ENCODE assay signal across 8 cellular contexts in the genomic region with DNA sequence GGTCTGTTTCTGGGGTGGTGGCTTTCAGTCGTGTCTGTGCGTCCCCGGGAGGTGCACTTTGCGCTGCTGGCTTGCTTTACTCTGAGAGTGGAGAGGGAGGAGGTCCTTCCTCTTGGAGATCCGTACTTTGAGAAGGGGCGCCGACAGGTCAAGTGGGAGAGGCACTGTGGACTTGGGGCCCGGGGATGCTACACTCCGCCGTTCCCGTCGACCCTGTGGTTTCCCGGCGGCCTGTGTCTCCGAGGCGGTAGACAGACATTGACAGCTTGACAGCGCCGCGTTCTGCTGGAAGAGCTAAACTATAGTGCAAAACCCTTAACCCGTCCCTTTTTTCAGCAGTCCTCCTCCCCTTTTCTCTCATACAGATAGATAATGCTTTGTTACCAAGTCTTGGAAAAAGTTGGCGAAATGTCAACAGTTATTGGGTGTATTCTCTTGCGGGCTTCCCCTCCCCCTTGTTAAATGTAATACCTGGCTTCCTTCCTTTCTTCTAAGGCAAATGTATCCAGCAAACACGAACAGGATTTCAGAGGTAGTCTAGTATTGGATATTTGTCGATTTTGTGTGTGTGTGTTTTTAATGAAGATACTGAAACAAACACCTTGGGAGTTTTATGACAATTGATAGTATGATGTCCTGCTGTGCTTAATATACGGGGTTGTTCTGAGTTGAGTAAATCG. TPM values are rescaled to one million over a fixed set of nuclear protein-coding genes. Genes with fewer than 3 reads are reported as not detected.
DNase-seq lines count a peak whose midpoint lies in the region; ATAC-seq and TF ChIP-seq lines count a peak whose summit lies in the region.

No MANE protein-coding gene starts in this region.

- H3K4me2 ChIP-seq in GM23248 (ENCODE audit: unreplicated experiment), result peak overlapping the region; percentile 74

- H3K4me1 ChIP-seq in GM23248 (ENCODE audit: insufficient read depth), result peaks cover 73% of the 10 kb centered on the region

- peaks cover 64% of the 10 kb centered on the region for H3K36me3 ChIP-seq in GM23248 (ENCODE audit: low read depth)

- no peak for ATAC-seq in natural killer cell treated with Interleukin-12 subunit alpha and Interleukin-12 subunit beta and Interleukin-15 and Interleukin-18, amount 100 ng/mL, for 72 hours
- ATAC-seq in HG02840 (IDR thresholded peaks at IDR 0.05; ENCODE audit: low FRiP score, unreplicated experiment), result no peak

- peaks cover 92% of the 10 kb centered on the region for H3F3A ChIP-seq in GM23248 (ENCODE audit: insufficient read depth)

- H3K27me3 ChIP-seq in AG04450 (ENCODE audit: control insufficient read depth, insufficient read depth, low read length), result no peaks in the 10 kb centered on the region
- H3K27me3 ChIP-seq in GM23248 (replicated peaks; ENCODE audit: insufficient read depth), result no peaks in the 10 kb centered on the region

- H3K36me3 Mint-ChIP-seq in activated T-helper 1 cell treated with anti-CD3 and anti-CD28 coated beads, Interleukin-12 subunit alpha, Interleukin-12 subunit beta, Interleukin-2, Interleukin-4 antibody, amounts not matched to agents 30 ng/mL and 10 ng/mL and 1 ng/mL, durations not matched to agents 14 hours and 24 hours and 36 hours (ENCODE audit: low read depth), result no peaks in the 10 kb centered on the region
- H3K36me3 Mint-ChIP-seq in natural killer cell treated with Interleukin-12 subunit alpha and Interleukin-12 subunit beta and Interleukin-15 and Interleukin-18, amount 100 ng/mL, for 72 hours, result no peaks in the 10 kb centered on the region

- peak overlapping the region; percentile 92 for H3K4me3 Mint-ChIP-seq in activated T-helper 1 cell treated with anti-CD3 and anti-CD28 coated beads, Interleukin-12 subunit alpha, Interleukin-12 subunit beta, Interleukin-2, Interleukin-4 antibody, amounts not matched to agents 30 ng/mL and 10 ng/mL and 1 ng/mL, durations not matched to agents 14 hours and 24 hours and 36 hours
- peak overlapping the region; percentile 95 for H3K4me3 Mint-ChIP-seq in natural killer cell treated with Interleukin-12 subunit alpha and Interleukin-12 subunit beta and Interleukin-15 and Interleukin-18, amount 100 ng/mL, for 72 hours

- in situ Hi-C loops in GM23248 (cut with MboI), result no loop called here

- H3K27me3 Mint-ChIP-seq in activated T-helper 1 cell treated with anti-CD3 and anti-CD28 coated beads, Interleukin-12 subunit alpha, Interleukin-12 subunit beta, Interleukin-2, Interleukin-4 antibody, amounts not matched to agents 30 ng/mL and 10 ng/mL and 1 ng/mL, durations not matched to agents 14 hours and 24 hours and 36 hours (ENCODE audit: insufficient read depth), result peaks cover 48% of the 10 kb centered on the region
- peaks cover 26 to 35% of the 10 kb centered on the region in 2 donors for H3K27me3 Mint-ChIP-seq in natural killer cell treated with Interleukin-12 subunit alpha and Interleukin-12 subunit beta and Interleukin-15 and Interleukin-18, amount 100 ng/mL, for 72 hours

- H3K4me1 Mint-ChIP-seq in activated T-helper 1 cell treated with anti-CD3 and anti-CD28 coated beads, Interleukin-12 subunit alpha, Interleukin-12 subunit beta, Interleukin-2, Interleukin-4 antibody, amounts not matched to agents 30 ng/mL and 10 ng/mL and 1 ng/mL, durations not matched to agents 14 hours and 24 hours and 36 hours (ENCODE audit: low read depth), result peaks cover 20% of the 10 kb centered on the region
- peaks cover 22 to 31% of the 10 kb centered on the region in 2 donors for H3K4me1 Mint-ChIP-seq in natural killer cell treated with Interleukin-12 subunit alpha and Interleukin-12 subunit beta and Interleukin-15 and Interleukin-18, amount 100 ng/mL, for 72 hours (ENCODE audit: low read depth in 2 of 2)

- POLR2A ChIA-PET in AG04450 (lab: Yijun Ruan, JAX), result interaction anchor here (1.1 to 3.1 kb wide), 9 partner anchors 8 to 154 kb away, joined by 3 to 21 read pairs (median 10); a partner anchor contains a TSS

- peak overlapping the region; percentile 61 for H3K27ac Mint-ChIP-seq in activated T-helper 1 cell treated with anti-CD3 and anti-CD28 coated beads, Interleukin-12 subunit alpha, Interleukin-12 subunit beta, Interleukin-2, Interleukin-4 antibody, amounts not matched to agents 30 ng/mL and 10 ng/mL and 1 ng/mL, durations not matched to agents 14 hours and 24 hours and 36 hours
- H3K27ac Mint-ChIP-seq in natural killer cell treated with Interleukin-12 subunit alpha and Interleukin-12 subunit beta and Interleukin-15 and Interleukin-18, amount 100 ng/mL, for 72 hours, result peak overlapping the region; percentile 64 to 72

- no peak overlapping the region for H2AFZ ChIP-seq in GM23248

- TF ChIP-seq CTCF in AG04450 (IDR thresholded peaks at IDR 0.05; ENCODE audit: low read depth, low read length) (no peak), fibroblast of the aortic adventitia (IDR thresholded peaks at IDR 0.05; ENCODE audit: insufficient read depth, low read length) (no peak)

- DNase-seq in AG04450 (ENCODE audit: low read depth, low spot score), result no peak
- DNase-seq in GM23248, result peak; percentile 75
- DNase-seq in NOMO-1 treated with dmso at 0.1 percent for 144 hours (lab: John Stamatoyannopoulos, UW; ENCODE audit: unreplicated experiment), result peak; percentile 16
- DNase-seq in activated T-helper 1 cell treated with anti-CD3 and anti-CD28 coated beads, Interleukin-12 subunit alpha, Interleukin-12 subunit beta, Interleukin-2, Interleukin-4 antibody, amounts not matched to agents 30 ng/mL and 10 ng/mL and 1 ng/mL, durations not matched to agents 14 hours and 24 hours and 36 hours (ENCODE audit: low spot score), result peak; percentile 14
- DNase-seq in fibroblast of the aortic adventitia (ENCODE audit: low read depth), result peak; percentile 71
- DNase-seq in natural killer cell treated with Interleukin-12 subunit alpha and Interleukin-12 subunit beta and Interleukin-15 and Interleukin-18, amount 100 ng/mL, for 72 hours (ENCODE audit: low spot score), result no peak
- DNase-seq in ureter (ENCODE audit: low spot score), result peak; percentile 66

- no peaks in the 10 kb centered on the region for H3K9me3 Mint-ChIP-seq in activated T-helper 1 cell treated with anti-CD3 and anti-CD28 coated beads, Interleukin-12 subunit alpha, Interleukin-12 subunit beta, Interleukin-2, Interleukin-4 antibody, amounts not matched to agents 30 ng/mL and 10 ng/mL and 1 ng/mL, durations not matched to agents 14 hours and 24 hours and 36 hours
- H3K9me3 Mint-ChIP-seq in natural killer cell treated with Interleukin-12 subunit alpha and Interleukin-12 subunit beta and Interleukin-15 and Interleukin-18, amount 100 ng/mL, for 72 hours, result no peaks in the 10 kb centered on the region

- no peaks in the 10 kb centered on the region; the same call in 1 of the 2 replicates for H4K20me1 ChIP-seq in GM23248 (ENCODE audit: insufficient read depth)

- H3K9me2 ChIP-seq in GM23248 (ENCODE audit: insufficient read depth), result no peaks in the 10 kb centered on the region

- peaks cover 97% of the 10 kb centered on the region for H3K79me2 ChIP-seq in GM23248 (ENCODE audit: insufficient read depth)

- no peaks in the 10 kb centered on the region; the same call in 1 of the 2 replicates for H3K9me3 ChIP-seq in AG04450 (ENCODE audit: control insufficient read depth, insufficient read depth, low read length)
- H3K9me3 ChIP-seq in GM23248 (ENCODE audit: low read depth), result no peaks in the 10 kb centered on the region

- peak overlapping the region; percentile 97 for H3K9ac ChIP-seq in GM23248

- peak overlapping the region; percentile 84 for H3K27ac ChIP-seq in AG04450 (ENCODE audit: low read depth, low read length)
- H3K27ac ChIP-seq in GM23248, result peak overlapping the region; percentile 71

- intact Hi-C loops in activated T-helper 1 cell treated with anti-CD3 and anti-CD28 coated beads, Interleukin-12 subunit alpha, Interleukin-12 subunit beta, Interleukin-2, Interleukin-4 antibody, amounts not matched to agents 30 ng/mL and 10 ng/mL and 1 ng/mL, durations not matched to agents 14 hours and 24 hours and 36 hours (cut with micrococcal nuclease), result loop anchor here (1.0 to 5.0 kb wide), 4 partner anchors 44 to 354 kb away; a partner anchor contains a TSS

- H3K4me3 ChIP-seq in AG04450 (ENCODE audit: low read depth, low read length), result peak overlapping the region; percentile 94
- peak overlapping the region; percentile 99 for H3K4me3 ChIP-seq in GM23248
- H3K4me3 ChIP-seq in fibroblast of the aortic adventitia (ENCODE audit: low read depth, low read length), result peak overlapping the region; percentile 83

- CTCF ChIA-PET in AG04450 (lab: Charles Lee), result interaction anchor here (0.6 to 6.0 kb wide), 23 partner anchors 8 to 354 kb away, joined by 3 to 69 read pairs (median 6); no protein-coding TSS in a partner anchor

- 3 to 6% methylated on average over 26 of the region's 26 CpGs for WGBS in GM23248 (ENCODE audit: low coverage in 1 of 2, low lambda C conversion rate in 2 of 2, missing lambda C conversion rate in 2 of 2), 2 experiments

RNA-seq across cellular contexts. Expression of a gene that starts 6.6 kb away (rescaled TPM):
- polyA plus RNA-seq in AG04450 (2011; rRNA removed), result 1,162 and 1,348 TPM in 2 replicates
- 575 and 622 TPM in 2 replicates for polyA minus RNA-seq in AG04450 (2011; rRNA and poly(A)+ RNA removed)
- total RNA-seq in GM23248 (2014; rRNA removed; shearing (Covaris generic)), result 1,935 and 2,012 TPM in 2 replicates
- polyA plus RNA-seq in GM23248 (2016; fragmentation: Nextera tagmentation; extraction: Ambion mirVana), result 3,029 and 3,072 TPM in 2 replicates
- total RNA-seq in activated T-helper 1 cell treated with anti-CD3 and anti-CD28 coated beads, Interleukin-12 subunit alpha, Interleukin-12 subunit beta, Interleukin-2, Interleukin-4 antibody, amounts not matched to agents 30 ng/mL and 10 ng/mL and 1 ng/mL, durations not matched to agents 14 hours and 24 hours and 36 hours, result 9.3 and 9.7 TPM in 2 replicates
- total RNA-seq in fibroblast of the aortic adventitia (ENCODE audit: low replicate concordance), result 261 and 746 TPM in 2 replicates
- 10 to 100 TPM in 1 of 2 donors, 1 to 10 TPM in 1; 7.0 to 12.1 TPM for total RNA-seq in natural killer cell treated with Interleukin-12 subunit alpha and Interleukin-12 subunit beta and Interleukin-15 and Interleukin-18, amount 100 ng/mL, for 72 hours
- total RNA-seq in ureter, result 737 TPM

Comparison
In these comparisons a context has a peak if more than half of its experiments do, and no peak if none do; other contexts are left out.
1. DNase-seq: peak in GM23248 (single experiment), NOMO-1 treated with dmso at 0.1 percent for 144 hours (single experiment), activated T-helper 1 cell treated with anti-CD3 and anti-CD28 coated beads, Interleukin-12 subunit alpha, Interleukin-12 subunit beta, Interleukin-2, Interleukin-4 antibody, amounts not matched to agents 30 ng/mL and 10 ng/mL and 1 ng/mL, durations not matched to agents 14 hours and 24 hours and 36 hours (single experiment), fibroblast of the aortic adventitia (single experiment) and ureter (single experiment); none in AG04450 (single experiment) and natural killer cell treated with Interleukin-12 subunit alpha and Interleukin-12 subunit beta and Interleukin-15 and Interleukin-18, amount 100 ng/mL, for 72 hours (single experiment).
2. RNA of a gene that starts 6.6 kb away (total RNA-seq): 1,935 to 2,012 TPM in GM23248, 737 TPM in ureter (single experiment) and 261 to 746 TPM in fibroblast of the aortic adventitia; 7.0 to 12.1 TPM in natural killer cell treated with Interleukin-12 subunit alpha and Interleukin-12 subunit beta and Interleukin-15 and Interleukin-18, amount 100 ng/mL, for 72 hours and 9.3 to 9.7 TPM in activated T-helper 1 cell treated with anti-CD3 and anti-CD28 coated beads, Interleukin-12 subunit alpha, Interleukin-12 subunit beta, Interleukin-2, Interleukin-4 antibody, amounts not matched to agents 30 ng/mL and 10 ng/mL and 1 ng/mL, durations not matched to agents 14 hours and 24 hours and 36 hours; every median in the first group is over 10 times any median in the second.
3. Peak in every context shown above with its lines, with median percentiles within 50 percentile points of each other: H3K4me3 ChIP-seq.